In the genomic region with DNA sequence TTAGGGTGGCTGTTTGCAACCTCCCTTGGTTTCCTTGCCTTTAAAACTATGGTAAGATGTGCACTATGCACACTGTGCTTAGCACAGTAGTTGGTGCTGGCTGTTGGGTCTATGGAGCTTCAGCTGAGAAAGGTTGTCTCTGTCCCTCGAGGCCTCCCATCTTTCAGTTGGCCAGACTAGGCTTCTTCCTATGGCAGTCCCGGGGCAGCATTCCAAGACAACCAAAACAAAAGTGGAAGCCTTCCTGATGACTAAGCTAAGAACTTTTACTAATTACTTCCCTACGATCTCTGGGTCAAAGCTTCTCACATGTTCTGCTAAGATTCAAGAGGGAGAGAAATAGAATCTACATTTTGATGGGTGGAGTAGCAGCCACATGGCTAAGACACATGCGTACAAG, we compare ENCODE assay signal across 2 cellular contexts.
TF ChIP-seq lines count a peak whose summit lies in the region.

No MANE protein-coding gene starts in this region.

TF ChIP-seq in H1, 55 proteins besides CTCF, POLR2A, EP300 and RAD21:
- TF ChIP-seq POLR2AphosphoS5 (IDR thresholded peaks at IDR 0.05; ENCODE audit: low read depth, low read length) (no peak), MAFK (IDR thresholded peaks at IDR 0.05; ENCODE audit: low read depth, low read length) (no peak), SUZ12 (IDR thresholded peaks at IDR 0.05; ENCODE audit: low read length) (no peak), CBX8 (IDR thresholded peaks at IDR 0.05; ENCODE audit: borderline replicate concordance, low read depth, low read length) (no peak), JUN (IDR thresholded peaks at IDR 0.05; ENCODE audit: low read depth, low read length) (no peak), SP2 (IDR thresholded peaks at IDR 0.05; ENCODE audit: low read length) (no peak), SAP30 (IDR thresholded peaks at IDR 0.05; ENCODE audit: insufficient read depth, insufficient replicate concordance, low read length) (no peak), RFX5 (IDR thresholded peaks at IDR 0.05; ENCODE audit: borderline replicate concordance, low read depth, low read length) (no peak), SIN3A (conservative IDR thresholded peaks at IDR 0.05 in 1 of 2, IDR thresholded peaks at IDR 0.05 in 1 of 2; ENCODE audit: low read depth in 1 of 2, low read length in 2 of 2) (no peak), SIX5 (IDR thresholded peaks at IDR 0.05; ENCODE audit: low read depth, low read length) (no peak), SP1 (IDR thresholded peaks at IDR 0.05; ENCODE audit: low read depth, low read length) (no peak), NANOG (IDR thresholded peaks at IDR 0.05; ENCODE audit: insufficient read depth, low read depth, low read length, poor library complexity, severe bottlenecking) (no peak), ZNF274 (IDR thresholded peaks at IDR 0.05; ENCODE audit: borderline replicate concordance, extremely low read depth, low read length) (no peak), JUND (IDR thresholded peaks at IDR 0.05; ENCODE audit: low read length) (no peak)

TF ChIP-seq in HepG2, 621 proteins besides CTCF, POLR2A, EP300 and RAD21:
- TF ChIP-seq, protein P1, sequence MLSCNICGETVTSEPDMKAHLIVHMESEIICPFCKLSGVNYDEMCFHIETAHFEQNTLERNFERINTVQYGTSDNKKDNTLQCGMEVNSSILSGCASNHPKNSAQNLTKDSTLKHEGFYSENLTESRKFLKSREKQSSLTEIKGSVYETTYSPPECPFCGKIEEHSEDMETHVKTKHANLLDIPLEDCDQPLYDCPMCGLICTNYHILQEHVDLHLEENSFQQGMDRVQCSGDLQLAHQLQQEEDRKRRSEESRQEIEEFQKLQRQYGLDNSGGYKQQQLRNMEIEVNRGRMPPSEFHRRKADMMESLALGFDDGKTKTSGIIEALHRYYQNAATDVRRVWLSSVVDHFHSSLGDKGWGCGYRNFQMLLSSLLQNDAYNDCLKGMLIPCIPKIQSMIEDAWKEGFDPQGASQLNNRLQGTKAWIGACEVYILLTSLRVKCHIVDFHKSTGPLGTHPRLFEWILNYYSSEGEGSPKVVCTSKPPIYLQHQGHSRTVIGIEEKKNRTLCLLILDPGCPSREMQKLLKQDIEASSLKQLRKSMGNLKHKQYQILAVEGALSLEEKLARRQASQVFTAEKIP (CRISPR knock-in tag; IDR thresholded peaks at IDR 0.05; ENCODE audit: borderline replicate concordance): no peak
- TF ChIP-seq, protein P2, sequence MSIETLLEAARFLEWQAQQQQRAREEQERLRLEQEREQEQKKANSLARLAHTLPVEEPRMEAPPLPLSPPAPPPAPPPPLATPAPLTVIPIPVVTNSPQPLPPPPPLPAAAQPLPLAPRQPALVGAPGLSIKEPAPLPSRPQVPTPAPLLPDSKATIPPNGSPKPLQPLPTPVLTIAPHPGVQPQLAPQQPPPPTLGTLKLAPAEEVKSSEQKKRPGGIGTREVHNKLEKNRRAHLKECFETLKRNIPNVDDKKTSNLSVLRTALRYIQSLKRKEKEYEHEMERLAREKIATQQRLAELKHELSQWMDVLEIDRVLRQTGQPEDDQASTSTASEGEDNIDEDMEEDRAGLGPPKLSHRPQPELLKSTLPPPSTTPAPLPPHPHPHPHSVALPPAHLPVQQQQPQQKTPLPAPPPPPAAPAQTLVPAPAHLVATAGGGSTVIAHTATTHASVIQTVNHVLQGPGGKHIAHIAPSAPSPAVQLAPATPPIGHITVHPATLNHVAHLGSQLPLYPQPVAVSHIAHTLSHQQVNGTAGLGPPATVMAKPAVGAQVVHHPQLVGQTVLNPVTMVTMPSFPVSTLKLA (IDR thresholded peaks at IDR 0.05): no peak
- no peak for TF ChIP-seq CEBPG (CRISPR knock-in tag; IDR thresholded peaks at IDR 0.05)
- TF ChIP-seq, protein P3, sequence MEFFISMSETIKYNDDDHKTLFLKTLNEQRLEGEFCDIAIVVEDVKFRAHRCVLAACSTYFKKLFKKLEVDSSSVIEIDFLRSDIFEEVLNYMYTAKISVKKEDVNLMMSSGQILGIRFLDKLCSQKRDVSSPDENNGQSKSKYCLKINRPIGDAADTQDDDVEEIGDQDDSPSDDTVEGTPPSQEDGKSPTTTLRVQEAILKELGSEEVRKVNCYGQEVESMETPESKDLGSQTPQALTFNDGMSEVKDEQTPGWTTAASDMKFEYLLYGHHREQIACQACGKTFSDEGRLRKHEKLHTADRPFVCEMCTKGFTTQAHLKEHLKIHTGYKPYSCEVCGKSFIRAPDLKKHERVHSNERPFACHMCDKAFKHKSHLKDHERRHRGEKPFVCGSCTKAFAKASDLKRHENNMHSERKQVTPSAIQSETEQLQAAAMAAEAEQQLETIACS (CRISPR knock-in tag; IDR thresholded peaks at IDR 0.05): no peak
- no peak for TF ChIP-seq GTF2F1 (IDR thresholded peaks at IDR 0.05; ENCODE audit: low read length)
- no peak for TF ChIP-seq HOXD1 (CRISPR knock-in tag; IDR thresholded peaks at IDR 0.05)
